In the genomic region with DNA sequence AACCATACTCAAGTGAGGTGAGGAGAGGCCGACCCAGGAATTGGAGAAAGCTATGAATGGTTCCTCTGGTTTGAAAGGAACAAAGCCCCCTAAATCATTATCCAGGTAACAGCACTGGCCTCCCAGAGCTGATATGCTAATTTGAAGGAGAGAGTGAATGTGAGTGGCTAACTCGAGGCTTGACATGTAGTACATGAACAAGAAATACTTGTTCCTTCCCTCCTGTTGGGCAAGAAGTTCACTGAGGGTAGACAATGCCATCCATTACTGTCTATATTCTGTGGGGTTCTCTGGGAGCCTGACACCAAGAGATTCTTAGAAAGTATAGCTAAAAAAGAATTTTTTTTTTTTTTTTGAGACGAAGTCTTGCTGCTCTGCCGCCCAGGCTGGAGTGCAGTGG, we compare ENCODE assay signal across 23 cellular contexts.
"Had no signal": no experiment of that assay in that cellular context is flagged by ENCODE, and none has a peak within 500 bp of the region (broad histone marks: within the 10 kb centered on the region; RNA-seq: fewer than 3 reads in every experiment).

No MANE protein-coding gene starts in this region.

- ATAC-seq: foreskin keratinocyte; gastroesophageal sphincter; heart left ventricle; left lung; left ventricle myocardium superior; naive thymus-derived CD4-positive, alpha-beta T cell had no signal

- H3K4me1 Mint-ChIP-seq: immature natural killer cell; memory B cell; naive thymus-derived CD4-positive, alpha-beta T cell had no signal

- DNase-seq: dermis blood vessel endothelial cell; dorsolateral prefrontal cortex; effector CD4-positive, alpha-beta T cell; effector memory CD4-positive, alpha-beta T cell; erythroblast; foreskin keratinocyte; heart left ventricle; hypothalamus; immature natural killer cell; islet precursor cell; kidney; kidney glomerular epithelial cell; left lung; left ventricle myocardium superior; mesendoderm; midbrain; naive thymus-derived CD4-positive, alpha-beta T cell had no signal

- H3K4me3 Mint-ChIP-seq: immature natural killer cell; memory B cell; naive thymus-derived CD4-positive, alpha-beta T cell had no signal

- H3K4me1 ChIP-seq: foreskin keratinocyte, gastroesophageal sphincter, heart left ventricle, left lung had no signal

- H3K36me3 ChIP-seq: gastroesophageal sphincter, heart left ventricle, left lung had no signal

- H3K4me3 ChIP-seq: coronary artery, dorsolateral prefrontal cortex, gastroesophageal sphincter, heart left ventricle, hepatocyte, left lung, lung had no signal

- H3K79me2 ChIP-seq: hepatocyte had no signal

- H2AFZ ChIP-seq: hepatocyte had no signal

- H3K27ac ChIP-seq: coronary artery, dorsolateral prefrontal cortex, epithelial cell of prostate, foreskin keratinocyte, gastroesophageal sphincter, heart left ventricle, hepatocyte, left lung had no signal

- H3K36me3 Mint-ChIP-seq: immature natural killer cell, memory B cell had no signal

- H3K27me3 ChIP-seq: dorsolateral prefrontal cortex, foreskin keratinocyte, gastroesophageal sphincter, hepatocyte, left lung had no signal

- H3K27ac Mint-ChIP-seq: memory B cell; naive thymus-derived CD4-positive, alpha-beta T cell had no signal

- H3K4me2 ChIP-seq: hepatocyte had no signal
